Comparison of ENCODE assay signal across 9 cellular contexts in the genomic region with DNA sequence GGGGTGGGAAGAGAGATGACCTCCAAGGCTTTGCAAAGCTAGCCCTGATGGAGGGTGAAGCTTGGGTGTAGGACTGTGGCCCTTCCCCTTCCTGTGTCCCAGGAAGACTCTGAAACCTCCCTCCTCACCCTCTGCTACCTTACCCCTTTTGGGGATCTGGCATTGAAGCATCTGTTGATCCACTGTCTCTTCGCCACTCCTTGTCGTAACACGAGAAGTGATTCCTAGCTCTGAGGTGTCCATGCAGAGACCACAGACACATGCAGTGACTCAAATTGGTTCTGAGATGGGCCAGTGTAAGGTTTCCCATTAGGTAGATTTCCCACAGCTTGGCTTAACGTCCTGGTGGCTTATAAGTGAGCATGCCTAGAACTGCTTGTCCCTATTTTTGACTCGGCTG.
DNase-seq lines count a peak whose midpoint lies in the region; FAIRE-seq and TF ChIP-seq lines count a peak whose summit lies in the region.
"Had no signal": no experiment of that assay in that cellular context is flagged by ENCODE, and none has a peak within 500 bp of the region (broad histone marks: within the 10 kb centered on the region; RNA-seq: fewer than 3 reads in every experiment).

No MANE protein-coding gene starts in this region.

- peaks cover 51% of the 10 kb centered on the region for H3K4me1 Mint-ChIP-seq in activated CD4-positive, alpha-beta memory T cell treated with anti-CD3 and anti-CD28 coated beads for 36 hours (ENCODE audit: low read depth)

- intact Hi-C loops in activated CD4-positive, alpha-beta memory T cell treated with anti-CD3 and anti-CD28 coated beads for 36 hours (cut with micrococcal nuclease) = loop anchor here (1.0 to 5.0 kb wide), 5 partner anchors 12 to 241 kb away; partner anchors contain the start of genes C11orf71 and RBM7
- intact Hi-C loops in head of caudate nucleus (cut with DNase I) = loop anchor here (1.0 to 10.0 kb wide), 2 partner anchors 102 to 286 kb away; partner anchors contain the start of genes USP28 and ZBTB16

- no peak overlapping the region for H2AFZ ChIP-seq in hepatocyte

- POLR2A ChIA-PET in activated CD4-positive, alpha-beta memory T cell treated with anti-CD3 and anti-CD28 coated beads for 36 hours (lab: Charles Lee) = no interaction called here

- H3K4me1 ChIP-seq in hepatocyte (ENCODE audit: insufficient read depth) (peaks cover 63% of the 10 kb centered on the region), skeletal muscle satellite cell (ENCODE audit: control insufficient read depth, insufficient read depth, low read length) (peaks cover 85% of the 10 kb centered on the region)

- TF ChIP-seq CTCF in hepatocyte (IDR thresholded peaks at IDR 0.05; ENCODE audit: poor library complexity) = no peak

- peak overlapping the region; percentile 26 for H3K27ac Mint-ChIP-seq in activated CD4-positive, alpha-beta memory T cell treated with anti-CD3 and anti-CD28 coated beads for 36 hours

- H3K9ac ChIP-seq in skeletal muscle satellite cell (ENCODE audit: low read depth, low read length) = peak overlapping the region; percentile 90

- H3K4me2 ChIP-seq in hepatocyte (peak overlapping the region; percentile 55), skeletal muscle satellite cell (ENCODE audit: low read length) (peak overlapping the region; percentile 73)

- H3K4me3 ChIP-seq in hepatocyte = no peak overlapping the region
- H3K4me3 ChIP-seq in skeletal muscle satellite cell (ENCODE audit: low read length) = peak overlapping the region; percentile 58

- in situ Hi-C loops in G401 (cut with HindIII; ENCODE audit: low sequenced_read_pairs) = no loop called here

- H3K27me3 Mint-ChIP-seq in activated CD4-positive, alpha-beta memory T cell treated with anti-CD3 and anti-CD28 coated beads for 36 hours = no peaks in the 10 kb centered on the region

- 85% methylated on average over 5 of the region's 5 CpGs for WGBS in hepatocyte (ENCODE audit: low lambda C conversion rate, missing lambda C conversion rate)

- H3K9me3 ChIP-seq in hepatocyte (ENCODE audit: low read depth) (no peaks in the 10 kb centered on the region), skeletal muscle satellite cell (replicated peaks; ENCODE audit: low read length) (no peaks in the 10 kb centered on the region)

- no peaks in the 10 kb centered on the region for H3K9me2 ChIP-seq in hepatocyte (replicated peaks; ENCODE audit: insufficient read depth)

- H3K27ac ChIP-seq in hepatocyte = peak overlapping the region; percentile 95

- no peaks in the 10 kb centered on the region for H4K20me1 ChIP-seq in hepatocyte (ENCODE audit: insufficient read depth, poor library complexity, severe bottlenecking)

- no peak overlapping the region for H3K4me3 Mint-ChIP-seq in activated CD4-positive, alpha-beta memory T cell treated with anti-CD3 and anti-CD28 coated beads for 36 hours

- H3K36me3 ChIP-seq in hepatocyte (replicated peaks; ENCODE audit: insufficient read depth, low read depth) (no peaks in the 10 kb centered on the region), skeletal muscle satellite cell (ENCODE audit: insufficient read depth, low read length) (peaks cover 35% of the 10 kb centered on the region)

- no peaks in the 10 kb centered on the region for H3K27me3 ChIP-seq in hepatocyte
- H3K27me3 ChIP-seq in skeletal muscle satellite cell (ENCODE audit: control insufficient read depth, insufficient read depth, low read length) = no peaks in the 10 kb centered on the region

- DNase-seq in G401 (ENCODE audit: low spot score) (peak; percentile 57), hepatocyte (ENCODE audit: low spot score) (no peak), DMS153 treated with DMSO at 0.1 percent for 48 hours (lab: John Stamatoyannopoulos, UW; ENCODE audit: unreplicated experiment) (no peak), NCI-H526 (lab: John Stamatoyannopoulos, UW) (no peak), head of caudate nucleus (no peak), frontal cortex (ENCODE audit: low spot score in 2 of 2) (no peak)
- peak; percentile 27 for DNase-seq in activated CD4-positive, alpha-beta memory T cell treated with anti-CD3 and anti-CD28 coated beads for 36 hours
- DNase-seq: stimulated activated CD4-positive, alpha-beta T cell treated with anti-CD3 and anti-CD28 coated beads, Interleukin-2, amount 100 ng/mL, for 48 hours had no signal

- CTCF ChIA-PET in activated CD4-positive, alpha-beta memory T cell treated with anti-CD3 and anti-CD28 coated beads for 36 hours (lab: Charles Lee) = no interaction called here

- H3K36me3 Mint-ChIP-seq in activated CD4-positive, alpha-beta memory T cell treated with anti-CD3 and anti-CD28 coated beads for 36 hours = no peaks in the 10 kb centered on the region

- FAIRE-seq in frontal cortex (lab: Jason Lieb, UNC) = no peak

- H3K79me2 ChIP-seq in hepatocyte = peaks cover 35% of the 10 kb centered on the region

- H3K9me3 Mint-ChIP-seq in activated CD4-positive, alpha-beta memory T cell treated with anti-CD3 and anti-CD28 coated beads for 36 hours = no peaks in the 10 kb centered on the region

Comparison
In these comparisons a context has a peak if more than half of its experiments do, and no peak if none do; other contexts are left out.
1. DNase-seq: peak in G401 (single experiment) and activated CD4-positive, alpha-beta memory T cell treated with anti-CD3 and anti-CD28 coated beads for 36 hours (single experiment); none in hepatocyte (single experiment), DMS153 treated with DMSO at 0.1 percent for 48 hours (single experiment), NCI-H526 (0 of 2), head of caudate nucleus (0 of 42) and frontal cortex (0 of 2).